Comparison of ENCODE assay signal across 17 cellular contexts in the genomic region with DNA sequence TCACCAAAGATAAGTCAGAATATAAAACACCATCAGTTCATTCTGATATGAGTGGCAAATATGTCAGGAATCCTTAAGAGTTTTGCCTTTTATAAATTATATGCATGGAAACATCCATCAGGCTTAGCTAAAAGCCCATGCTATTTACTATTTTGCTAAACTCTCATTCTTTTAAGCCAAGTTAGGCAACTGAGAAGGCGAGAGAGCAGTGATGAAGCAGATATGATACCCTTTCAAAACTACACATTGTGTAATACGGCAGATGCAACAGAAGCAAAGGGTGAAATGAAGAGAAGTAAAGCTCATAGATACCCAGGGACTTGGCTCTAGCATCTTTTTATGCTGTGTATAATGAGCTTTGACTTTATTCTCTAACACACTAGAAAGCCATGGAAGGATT.
"Had no signal": no experiment of that assay in that cellular context is flagged by ENCODE, and none has a peak within 500 bp of the region (broad histone marks: within the 10 kb centered on the region; RNA-seq: fewer than 3 reads in every experiment).

No MANE protein-coding gene starts in this region.

- DNase-seq: KBM-7, MV-4-11, NCI-H1048, NCI-H1105, NCI-H1417, NCI-H1436 treated with DMSO at 0.1 percent for 48 hours, NCI-H1694 treated with DMSO at 0.1 percent for 48 hours, NCI-H1930, NCI-H2081, NCI-H2107, NCI-H2227 treated with DMSO at 0.1 percent for 48 hours, NCI-H510A, NCI-H774, Right ventricle myocardium superior, RPMI8226, SIG-M5, SK-N-SH had no signal
